ENCODE assay signal across 22 cellular contexts in genomic region chr5:4642525-4642924, GRCh38.
DNase-seq lines count a peak whose midpoint lies in the region; ATAC-seq, FAIRE-seq and TF ChIP-seq lines count a peak whose summit lies in the region.
"Had no signal": no experiment of that assay in that cellular context is flagged by ENCODE, and none has a peak within 500 bp of the region (broad histone marks: within the 10 kb centered on the region; RNA-seq: fewer than 3 reads in every experiment).

No MANE protein-coding gene starts in this region.

- no peaks in the 10 kb centered on the region for H3K9me1 ChIP-seq in IMR-90 (ENCODE audit: insufficient read depth, low read length)

- no peak overlapping the region for H2AK9ac ChIP-seq in IMR-90 (replicated peaks; ENCODE audit: low read depth, low read length, poor library complexity)

- H2BK20ac ChIP-seq in IMR-90 (ENCODE audit: low read depth, low read length), result no peak overlapping the region

- no peak overlapping the region for H2BK5ac ChIP-seq in IMR-90 (ENCODE audit: low read depth, low read length, poor library complexity, severe bottlenecking)

- no peaks in the 10 kb centered on the region for H3K4me1 ChIP-seq in A549
- H3K4me1 ChIP-seq in IMR-90 (ENCODE audit: control insufficient read depth, insufficient read depth, low read length), result no peaks in the 10 kb centered on the region
- H3K4me1 ChIP-seq: Caco-2 had no signal

- no peaks in the 10 kb centered on the region for H4K20me1 ChIP-seq in IMR-90 (ENCODE audit: insufficient read depth, low read length)
- H4K20me1 ChIP-seq: BLaER1 treated with 17β-estradiol and CSF1 and Interleukin-3, amounts not matched to agents 10 nM and 100 nM had no signal

- H3K9me3 Mint-ChIP-seq in chondrocyte (ENCODE audit: low read depth), result no peaks in the 10 kb centered on the region
- H3K9me3 Mint-ChIP-seq: CD4-positive, alpha-beta T cell had no signal

- H2BK120ac ChIP-seq in IMR-90 (ENCODE audit: low read depth, low read length), result no peak overlapping the region

- no peak overlapping the region for H3K14ac ChIP-seq in IMR-90 (replicated peaks; ENCODE audit: low read depth, low read length)

- POLR2A ChIA-PET in A549 (lab: Yijun Ruan, JAX) (no interaction called here), IMR-90 (lab: Charles Lee; ENCODE audit: unreplicated experiment) (no interaction called here)

- H3K9ac ChIP-seq in IMR-90 (ENCODE audit: low read depth, low read length), result no peak overlapping the region
- H3K9ac ChIP-seq: BLaER1 treated with 17β-estradiol and CSF1 and Interleukin-3, amounts not matched to agents 10 nM and 100 nM had no signal

- H3K18ac ChIP-seq in IMR-90 (ENCODE audit: low read depth, low read length), result no peak overlapping the region

- H3K27ac ChIP-seq in A549 (no peak overlapping the region), IMR-90 (ENCODE audit: insufficient read depth, low read length) (no peak overlapping the region)
- H3K27ac ChIP-seq: BLaER1 treated with 17β-estradiol and CSF1 and Interleukin-3, amounts not matched to agents 10 nM and 100 nM; C4-2B had no signal

- dilution Hi-C loops in IMR-90 (cut with HindIII; ENCODE audit: low sequenced_read_pairs, unreplicated experiment), result no loop called here

- DNase-seq in A549 (ENCODE audit: low read depth in 1 of 2, low spot score in 1 of 2) (no peak), IMR-90 (no peak), chondrocyte (ENCODE audit: low spot score) (no peak), pons (ENCODE audit: low spot score) (peak; percentile 60), NCI-H524 treated with DMSO at 0.1 percent for 48 hours (lab: John Stamatoyannopoulos, UW) (no peak)
- DNase-seq: 8988T; AML-193; Calu3; CD4-positive, alpha-beta T cell; CD8-positive, alpha-beta T cell; DMS79 treated with DMSO at 0.1 percent for 48 hours; GF-D8 had no signal

- TF ChIP-seq RAD21 in A549 (conservative IDR thresholded peaks at IDR 0.05 in 1 of 2, IDR thresholded peaks at IDR 0.05 in 1 of 2), result no peak
- no peak for TF ChIP-seq RAD21 in IMR-90 (IDR thresholded peaks at IDR 0.05; ENCODE audit: low read length)

- H2AK5ac ChIP-seq in IMR-90 (ENCODE audit: low read depth, low read length), result no peak overlapping the region

- H3K56ac ChIP-seq in IMR-90 (ENCODE audit: extremely low read depth, insufficient read depth, low read length), result no peak overlapping the region

- in situ Hi-C loops in IMR-90 (cut with MboI; ENCODE audit: low sequenced_read_pairs), result no loop called here

- H3K27me3 ChIP-seq in IMR-90 (ENCODE audit: control insufficient read depth, insufficient read depth, low read length), result no peaks in the 10 kb centered on the region

- H3K4me3 Mint-ChIP-seq in chondrocyte (ENCODE audit: unreplicated experiment), result no peak overlapping the region
- H3K4me3 Mint-ChIP-seq: B cell; CD4-positive, alpha-beta T cell; CD8-positive, alpha-beta T cell had no signal

- ATAC-seq in A549 (no peak), IMR-90 (ENCODE audit: low read depth) (no peak), GM18520 (IDR thresholded peaks at IDR 0.05; ENCODE audit: unreplicated experiment) (no peak), GM19452 (IDR thresholded peaks at IDR 0.05; ENCODE audit: unreplicated experiment) (no peak)
- ATAC-seq: CD8-positive, alpha-beta T cell had no signal

- no peak for TF ChIP-seq POLR2A in A549 (IDR thresholded peaks at IDR 0.05; ENCODE audit: low read length)
- TF ChIP-seq POLR2A in IMR-90 (IDR thresholded peaks at IDR 0.05; ENCODE audit: low read depth, low read length), result no peak

- H3K4me2 ChIP-seq in A549 (no peak overlapping the region), IMR-90 (ENCODE audit: low read depth, low read length) (no peak overlapping the region)
- H3K4me2 ChIP-seq: BLaER1 treated with 17β-estradiol and CSF1 and Interleukin-3, amounts not matched to agents 10 nM and 100 nM had no signal

- no peak overlapping the region for H3K23ac ChIP-seq in IMR-90 (ENCODE audit: low read depth, low read length)

- no TSS peak for BruUV-seq in IMR-90 (replicated peaks; lab: Mats Ljungman, UMichigan)

- H3K79me1 ChIP-seq in IMR-90 (ENCODE audit: low read depth in 1 of 2, low read length in 2 of 2), result no peaks in the 10 kb centered on the region

- WGBS in A549 (ENCODE audit: missing lambda C conversion rate), result 18% methylated on average over 1 of the region's 1 CpG
- WGBS in IMR-90 (ENCODE audit: extremely low coverage in 2 of 2, insufficient read length in 1 of 2), 2 experiments, result no CpG with 5 or more reads among the region's 1 CpG

- H2AFZ ChIP-seq in IMR-90 (replicated peaks; ENCODE audit: low read length, poor library complexity), result no peak overlapping the region

- no peaks in the 10 kb centered on the region for H3K36me3 ChIP-seq in IMR-90 (ENCODE audit: control insufficient read depth, insufficient read depth, low read length)
- H3K36me3 ChIP-seq: BLaER1 treated with 17β-estradiol and CSF1 and Interleukin-3, amounts not matched to agents 10 nM and 100 nM had no signal

- no peak overlapping the region for H4K91ac ChIP-seq in IMR-90 (ENCODE audit: insufficient read depth, low read depth, low read length)

- no peak overlapping the region for H3K4ac ChIP-seq in IMR-90 (ENCODE audit: low read depth, low read length)

- H3K36me3 Mint-ChIP-seq in chondrocyte (ENCODE audit: low read depth), result no peaks in the 10 kb centered on the region
- H3K36me3 Mint-ChIP-seq: CD8-positive, alpha-beta T cell had no signal

- no peak overlapping the region for H4K8ac ChIP-seq in IMR-90 (ENCODE audit: low read depth in 2 of 2, low read length in 2 of 2)

- TF ChIP-seq CTCF in A549 (IDR thresholded peaks at IDR 0.05) (no peak), IMR-90 (conservative IDR thresholded peaks at IDR 0.05; ENCODE audit: low read depth, low read length) (no peak), chondrocyte (IDR thresholded peaks at IDR 0.05) (no peak)

- peaks cover 2% of the 10 kb centered on the region for H3K27me3 Mint-ChIP-seq in chondrocyte (ENCODE audit: low read depth)
- H3K27me3 Mint-ChIP-seq: B cell; CD4-positive, alpha-beta T cell had no signal

- no peaks in the 10 kb centered on the region for H3K4me1 Mint-ChIP-seq in chondrocyte (ENCODE audit: low read depth)
- H3K4me1 Mint-ChIP-seq: B cell had no signal

- H2BK15ac ChIP-seq in IMR-90 (ENCODE audit: low read depth, low read length), result no peak overlapping the region

- H3K27ac Mint-ChIP-seq in chondrocyte (ENCODE audit: unreplicated experiment), result peak overlapping the region; percentile 32
- H3K27ac Mint-ChIP-seq: B cell; CD4-positive, alpha-beta T cell; CD8-positive, alpha-beta T cell had no signal

- H4K5ac ChIP-seq in IMR-90 (ENCODE audit: low read depth, low read length), result no peak overlapping the region

- no peak for FAIRE-seq in A549 (lab: Jason Lieb, UNC)
- FAIRE-seq: A204.1, D721Med, G401.6, GM12891 had no signal

- intact Hi-C loops in IMR-90 (cut with micrococcal nuclease), result no loop called here

- TF ChIP-seq EP300 in A549 (IDR thresholded peaks at IDR 0.05), result no peak

- no peak overlapping the region for H3K4me3 ChIP-seq in A549
- no peak overlapping the region for H3K4me3 ChIP-seq in IMR-90 (ENCODE audit: insufficient read depth, low read depth, low read length)
- H3K4me3 ChIP-seq: BLaER1 treated with 17β-estradiol and CSF1 and Interleukin-3, amounts not matched to agents 10 nM and 100 nM had no signal

- CTCF ChIA-PET in A549 (lab: Yijun Ruan, JAX), result no interaction called here
- CTCF ChIA-PET in IMR-90 (lab: Yijun Ruan, JAX), result no interaction called here

- no peaks in the 10 kb centered on the region for H3K9me3 ChIP-seq in A549
- peaks cover 12% of the 10 kb centered on the region; the same call in 1 of the 2 replicates for H3K9me3 ChIP-seq in IMR-90 (ENCODE audit: control insufficient read depth, insufficient read depth, low read length)
- H3K9me3 ChIP-seq: Caco-2 had no signal

TF ChIP-seq in A549, 52 proteins besides CTCF, POLR2A, EP300 and RAD21:
- no peak for TF ChIP-seq ELK1 (IDR thresholded peaks at IDR 0.05; ENCODE audit: low read depth, low read length)
- TF ChIP-seq MAFK (IDR thresholded peaks at IDR 0.05; ENCODE audit: partially characterized antibody), result peak; percentile 18
TF ChIP-seq in A549: peak in this region for 1.

TF ChIP-seq in IMR-90, 13 proteins besides CTCF, POLR2A, EP300 and RAD21:
- no peak for TF ChIP-seq MAZ (IDR thresholded peaks at IDR 0.05; ENCODE audit: borderline replicate concordance, low read depth, low read length)
- TF ChIP-seq BHLHE40 (IDR thresholded peaks at IDR 0.05; ENCODE audit: low read depth, low read length), result no peak
- no peak for TF ChIP-seq CHD1 (IDR thresholded peaks at IDR 0.05; ENCODE audit: low read depth, low read length)
- TF ChIP-seq MAFK (IDR thresholded peaks at IDR 0.05; ENCODE audit: low read depth, low read length), result 0 out of 2 replicates have a peak, but pooled peaks have one; percentile 2
- no peak for TF ChIP-seq MXI1 (IDR thresholded peaks at IDR 0.05; ENCODE audit: borderline replicate concordance, low read depth, low read length)
